25 cellular contexts compared by ENCODE assay signal in the genomic region with DNA sequence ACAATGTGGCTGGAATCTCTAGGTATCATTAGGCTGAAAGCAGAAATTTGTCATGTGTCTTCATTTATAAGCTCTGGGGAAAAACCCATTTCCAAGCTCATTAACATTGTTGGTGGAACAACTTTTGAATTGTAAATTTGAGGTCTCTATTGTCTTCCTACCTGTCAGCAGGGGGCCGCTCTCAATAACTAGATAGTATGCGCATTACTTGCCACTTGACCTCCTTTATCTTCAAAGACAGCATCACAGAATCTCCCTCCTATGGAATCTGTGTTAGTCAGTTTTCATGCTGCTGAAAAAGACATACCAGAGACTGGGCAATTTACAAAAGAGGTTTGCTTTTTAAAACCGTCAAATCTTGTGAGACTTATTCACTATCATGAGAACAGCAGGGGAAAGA.
"Had no signal": no experiment of that assay in that cellular context is flagged by ENCODE, and none has a peak within 500 bp of the region (broad histone marks: within the 10 kb centered on the region; RNA-seq: fewer than 3 reads in every experiment).

No MANE protein-coding gene starts in this region.

- H3K27ac ChIP-seq: foreskin keratinocyte, lower lobe of right lung, upper lobe of right lung, VCaP had no signal

- H3K27me3 ChIP-seq: foreskin keratinocyte, upper lobe of right lung had no signal

- H3K9me3 Mint-ChIP-seq: activated CD4-positive, alpha-beta T cell treated with anti-CD3 and anti-CD28 coated beads, Interleukin-2, amount 10 ng/mL, durations not matched to agents 7 days and 5 days; activated T-helper 1 cell treated with anti-CD3 and anti-CD28 coated beads, Interleukin-12 subunit alpha, Interleukin-12 subunit beta, Interleukin-2, Interleukin-4 antibody, amounts not matched to agents 30 ng/mL and 10 ng/mL and 1 ng/mL, durations not matched to agents 14 hours and 24 hours and 36 hours; T-helper 2 cell treated with Interferon-gamma antibody and Interleukin-4, amounts not matched to agents 5 μg/mL and 100 μg/mL, for 36 hours had no signal

- H3K4me1 Mint-ChIP-seq: activated CD4-positive, alpha-beta T cell treated with anti-CD3 and anti-CD28 coated beads, Interleukin-2, amount 10 ng/mL, durations not matched to agents 7 days and 5 days; activated CD8-positive, alpha-beta memory T cell treated with anti-CD3 and anti-CD28 coated beads, Interleukin-2, amount 10 ng/mL, durations not matched to agents 7 days and 5 days; immature natural killer cell; naive thymus-derived CD4-positive, alpha-beta T cell; T-cell had no signal

- H3K36me3 ChIP-seq: lower lobe of right lung, upper lobe of right lung had no signal

- H3K36me3 Mint-ChIP-seq: activated CD8-positive, alpha-beta memory T cell treated with anti-CD3 and anti-CD28 coated beads, Interleukin-2, amount 10 ng/mL, durations not matched to agents 7 days and 5 days; brain; immature natural killer cell; naive thymus-derived CD4-positive, alpha-beta T cell; T-cell had no signal

- H3K27me3 Mint-ChIP-seq: activated CD4-positive, alpha-beta T cell treated with anti-CD3 and anti-CD28 coated beads, Interleukin-2, amount 10 ng/mL, durations not matched to agents 7 days and 5 days; activated CD8-positive, alpha-beta memory T cell treated with anti-CD3 and anti-CD28 coated beads, Interleukin-2, amount 10 ng/mL, durations not matched to agents 7 days and 5 days; activated CD8-positive, alpha-beta T cell treated with anti-CD3 and anti-CD28 coated beads for 36 hours; brain; progenitor cell of endocrine pancreas; T-cell had no signal

- H3K27ac Mint-ChIP-seq: activated CD4-positive, alpha-beta T cell treated with anti-CD3 and anti-CD28 coated beads, Interleukin-2, amount 10 ng/mL, durations not matched to agents 7 days and 5 days; activated CD8-positive, alpha-beta memory T cell treated with anti-CD3 and anti-CD28 coated beads, Interleukin-2, amount 10 ng/mL, durations not matched to agents 7 days and 5 days; activated CD8-positive, alpha-beta T cell treated with anti-CD3 and anti-CD28 coated beads for 36 hours; activated T-helper 1 cell treated with anti-CD3 and anti-CD28 coated beads, Interleukin-12 subunit alpha, Interleukin-12 subunit beta, Interleukin-2, Interleukin-4 antibody, amounts not matched to agents 30 ng/mL and 10 ng/mL and 1 ng/mL, durations not matched to agents 14 hours and 24 hours and 36 hours; brain; naive thymus-derived CD4-positive, alpha-beta T cell; progenitor cell of endocrine pancreas; T-cell; T-helper 2 cell treated with Interferon-gamma antibody and Interleukin-4, amounts not matched to agents 5 μg/mL and 100 μg/mL, for 36 hours had no signal

- H3K4me3 Mint-ChIP-seq: activated CD4-positive, alpha-beta T cell treated with anti-CD3 and anti-CD28 coated beads, Interleukin-2, amount 10 ng/mL, durations not matched to agents 7 days and 5 days; activated CD8-positive, alpha-beta memory T cell treated with anti-CD3 and anti-CD28 coated beads, Interleukin-2, amount 10 ng/mL, durations not matched to agents 7 days and 5 days; activated CD8-positive, alpha-beta T cell treated with anti-CD3 and anti-CD28 coated beads for 36 hours; activated T-helper 1 cell treated with anti-CD3 and anti-CD28 coated beads, Interleukin-12 subunit alpha, Interleukin-12 subunit beta, Interleukin-2, Interleukin-4 antibody, amounts not matched to agents 30 ng/mL and 10 ng/mL and 1 ng/mL, durations not matched to agents 14 hours and 24 hours and 36 hours; brain; immature natural killer cell; naive thymus-derived CD4-positive, alpha-beta T cell; neural crest cell; T-cell; T-helper 2 cell treated with Interferon-gamma antibody and Interleukin-4, amounts not matched to agents 5 μg/mL and 100 μg/mL, for 36 hours had no signal

- H3K4me3 ChIP-seq: lower lobe of right lung, upper lobe of right lung had no signal

- DNase-seq: activated CD4-positive, alpha-beta T cell treated with anti-CD3 and anti-CD28 coated beads, Interleukin-2, amount 10 ng/mL, durations not matched to agents 7 days and 5 days; activated CD4-positive, CD25-positive, alpha-beta regulatory T cell treated with anti-CD3 and anti-CD28 coated beads, Interleukin-2, amount 50 U/mL, for 72 hours; activated CD8-positive, alpha-beta memory T cell treated with anti-CD3 and anti-CD28 coated beads, Interleukin-2, amount 10 ng/mL, durations not matched to agents 7 days and 5 days; activated CD8-positive, alpha-beta T cell treated with anti-CD3 and anti-CD28 coated beads for 36 hours; activated gamma-delta T cell; activated naive CD4-positive, alpha-beta T cell treated with anti-CD3 and anti-CD28 coated beads, Interleukin-2, amount 50 U/mL, for 16 hours; activated T-cell treated with anti-CD3 and anti-CD28 coated beads for 4 hours; anterior cingulate cortex; caudate nucleus; dermis blood vessel endothelial cell; effector CD8-positive, alpha-beta T cell; foreskin keratinocyte; immature natural killer cell; lower lobe of right lung; naive thymus-derived CD4-positive, alpha-beta T cell; stimulated activated CD4-positive, alpha-beta T cell treated with anti-CD3 and anti-CD28 coated beads, Interleukin-4, amount 100 ng/mL, for 24 hours; stimulated activated naive CD8-positive, alpha-beta T cell treated with anti-CD3 and anti-CD28 coated beads, Interleukin-15, Interleukin-2, amounts not matched to agents 100 U/mL and 50 U/mL, for 24 hours; T-cell; upper lobe of right lung had no signal

- H3K4me1 ChIP-seq: foreskin keratinocyte, lower lobe of right lung, upper lobe of right lung had no signal

- H3K9me3 ChIP-seq: lower lobe of right lung, upper lobe of right lung had no signal
